Comparison of ENCODE assay signal across 24 cellular contexts in the genomic region with DNA sequence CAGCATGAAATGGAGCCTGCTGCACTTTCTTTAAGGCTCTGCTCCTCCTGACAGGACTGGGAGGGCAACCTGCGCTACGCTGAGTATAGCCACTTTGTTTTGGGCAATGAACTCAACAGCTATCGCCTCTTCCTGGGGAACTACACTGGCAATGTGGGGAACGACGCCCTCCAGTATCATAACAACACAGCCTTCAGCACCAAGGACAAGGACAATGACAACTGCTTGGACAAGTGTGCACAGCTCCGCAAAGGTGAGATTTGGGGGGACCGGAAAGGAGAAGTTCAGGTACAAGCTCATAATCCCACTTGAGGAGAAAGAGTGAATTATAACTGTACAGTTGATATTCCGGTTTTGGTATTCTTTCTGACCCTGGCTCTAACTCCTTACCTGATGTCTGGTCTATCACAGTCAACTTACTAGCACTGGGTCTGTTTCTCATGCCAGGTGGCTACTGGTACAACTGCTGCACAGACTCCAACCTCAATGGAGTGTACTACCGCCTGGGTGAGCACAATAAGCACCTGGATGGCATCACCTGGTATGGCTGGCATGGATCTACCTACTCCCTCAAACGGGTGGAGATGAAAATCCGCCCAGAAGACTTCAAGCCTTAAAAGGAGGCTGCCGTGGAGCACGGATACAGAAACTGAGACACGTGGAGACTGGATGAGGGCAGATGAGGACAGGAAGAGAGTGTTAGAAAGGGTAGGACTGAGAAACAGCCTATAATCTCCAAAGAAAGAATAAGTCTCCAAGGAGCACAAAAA. TPM values are rescaled to one million over a fixed set of nuclear protein-coding genes. Genes with fewer than 3 reads are reported as not detected.
DNase-seq lines count a peak whose midpoint lies in the region; ATAC-seq and TF ChIP-seq lines count a peak whose summit lies in the region.
"Had no signal": no experiment of that assay in that cellular context is flagged by ENCODE, and none has a peak within 500 bp of the region (broad histone marks: within the 10 kb centered on the region; RNA-seq: fewer than 3 reads in every experiment).

No MANE protein-coding gene starts in this region.

- peaks cover 64% of the 10 kb centered on the region for H3K36me3 Mint-ChIP-seq in GM23338 (ENCODE audit: low read depth)

- peaks cover 7% of the 10 kb centered on the region; the same call in 1 of the 2 replicates for H4K20me1 ChIP-seq in GM23338 (replicated peaks; ENCODE audit: insufficient read depth)

- no peak for ATAC-seq in GM23338
- no peak for ATAC-seq in GM21576 (IDR thresholded peaks at IDR 0.05; ENCODE audit: unreplicated experiment)
- ATAC-seq: Panc1 had no signal

- H3K79me2 ChIP-seq in GM23338 (replicated peaks; ENCODE audit: insufficient read depth) = no peaks in the 10 kb centered on the region
- no peaks in the 10 kb centered on the region for H3K79me2 ChIP-seq in parathyroid adenoma

- H3K36me3 ChIP-seq in GM23338 (ENCODE audit: insufficient read depth) (peaks cover 22% of the 10 kb centered on the region), parathyroid adenoma (ENCODE audit: control insufficient read depth, insufficient read depth, low read length) (no peaks in the 10 kb centered on the region)

- H3K4me1 Mint-ChIP-seq in GM23338 = no peaks in the 10 kb centered on the region

- no peaks in the 10 kb centered on the region for H3K9me3 ChIP-seq in parathyroid adenoma (ENCODE audit: control insufficient read depth, low read length)
- H3K9me3 ChIP-seq: MG63 had no signal

- DNase-seq in GM23338 (ENCODE audit: low spot score) = peak; percentile 14
- peak; percentile 54 for DNase-seq in cerebellar cortex (ENCODE audit: low spot score)
- DNase-seq in DMS153 treated with DMSO at 0.1 percent for 48 hours (lab: John Stamatoyannopoulos, UW; ENCODE audit: unreplicated experiment) = no peak
- DNase-seq in activated CD8-positive, alpha-beta memory T cell treated with anti-CD3 and anti-CD28 coated beads, Interleukin-2, amount 50 U/mL, for 4 hours = no peak
- DNase-seq: CD4-positive, CD25-positive, alpha-beta regulatory T cell; DMS79 treated with DMSO at 0.1 percent for 48 hours; GOT3; HCEC 1CT; MG63; NCI-H1092; NCI-H1436; NCI-H187 treated with DMSO at 0.1 percent for 48 hours; NCI-H2107; NCI-H2227 treated with DMSO at 0.1 percent for 48 hours; NCI-H524; NCI-H774; NK-92 treated with Interleukin-12 subunit alpha and Interleukin-12 subunit beta, amount 100 ng/mL, for 24 hours; SIG-M5 had no signal

- no peak overlapping the region for H3K27ac Mint-ChIP-seq in GM23338
- H3K27ac Mint-ChIP-seq: CD4-positive, CD25-positive, alpha-beta regulatory T cell had no signal

- peaks cover 3% of the 10 kb centered on the region for H3K27me3 Mint-ChIP-seq in GM23338 (ENCODE audit: insufficient read depth, low read depth, poor library complexity)
- H3K27me3 Mint-ChIP-seq: CD4-positive, CD25-positive, alpha-beta regulatory T cell had no signal

- H3K9me2 ChIP-seq in GM23338 (ENCODE audit: insufficient read depth) = no peaks in the 10 kb centered on the region

- no peak overlapping the region for H2AFZ ChIP-seq in GM23338
- no peak overlapping the region for H2AFZ ChIP-seq in parathyroid adenoma

- no peaks in the 10 kb centered on the region for H3K9me3 Mint-ChIP-seq in GM23338
- H3K9me3 Mint-ChIP-seq: CD4-positive, CD25-positive, alpha-beta regulatory T cell had no signal

- no peaks in the 10 kb centered on the region for H3F3A ChIP-seq in GM23338 (replicated peaks; ENCODE audit: low read depth)

- H3K27ac ChIP-seq in GM23338 (ENCODE audit: low read depth) = no peak overlapping the region
- H3K27ac ChIP-seq in parathyroid adenoma = peak overlapping the region; percentile 21

- no peaks in the 10 kb centered on the region for H3K4me1 ChIP-seq in GM23338 (ENCODE audit: insufficient read depth)
- H3K4me1 ChIP-seq in parathyroid adenoma = peaks cover 12% of the 10 kb centered on the region

- H3K4me3 Mint-ChIP-seq in GM23338 = no peak overlapping the region

- no peaks in the 10 kb centered on the region for H3K27me3 ChIP-seq in GM23338 (ENCODE audit: insufficient read depth)
- no peaks in the 10 kb centered on the region for H3K27me3 ChIP-seq in parathyroid adenoma (ENCODE audit: control insufficient read depth, insufficient read depth, low read length)
- H3K27me3 ChIP-seq: MG63 had no signal

- H3K4me3 ChIP-seq in GM23338 (no peak overlapping the region), parathyroid adenoma (ENCODE audit: low read depth, low read length) (no peak overlapping the region)
- H3K4me3 ChIP-seq: MG63 had no signal

- TF ChIP-seq CTCF in GM23338 (conservative IDR thresholded peaks at IDR 0.05; ENCODE audit: low read depth in 2 of 2) (no peak), parathyroid adenoma (IDR thresholded peaks at IDR 0.05) (no peak)

- H3K4me2 ChIP-seq in GM23338 (no peak overlapping the region), parathyroid adenoma (ENCODE audit: low read length) (no peak overlapping the region)

- H3K9ac ChIP-seq in parathyroid adenoma = no peak overlapping the region

TF ChIP-seq in GM23338, 12 proteins besides CTCF, POLR2A, EP300 and RAD21:
- TF ChIP-seq, protein P1, sequence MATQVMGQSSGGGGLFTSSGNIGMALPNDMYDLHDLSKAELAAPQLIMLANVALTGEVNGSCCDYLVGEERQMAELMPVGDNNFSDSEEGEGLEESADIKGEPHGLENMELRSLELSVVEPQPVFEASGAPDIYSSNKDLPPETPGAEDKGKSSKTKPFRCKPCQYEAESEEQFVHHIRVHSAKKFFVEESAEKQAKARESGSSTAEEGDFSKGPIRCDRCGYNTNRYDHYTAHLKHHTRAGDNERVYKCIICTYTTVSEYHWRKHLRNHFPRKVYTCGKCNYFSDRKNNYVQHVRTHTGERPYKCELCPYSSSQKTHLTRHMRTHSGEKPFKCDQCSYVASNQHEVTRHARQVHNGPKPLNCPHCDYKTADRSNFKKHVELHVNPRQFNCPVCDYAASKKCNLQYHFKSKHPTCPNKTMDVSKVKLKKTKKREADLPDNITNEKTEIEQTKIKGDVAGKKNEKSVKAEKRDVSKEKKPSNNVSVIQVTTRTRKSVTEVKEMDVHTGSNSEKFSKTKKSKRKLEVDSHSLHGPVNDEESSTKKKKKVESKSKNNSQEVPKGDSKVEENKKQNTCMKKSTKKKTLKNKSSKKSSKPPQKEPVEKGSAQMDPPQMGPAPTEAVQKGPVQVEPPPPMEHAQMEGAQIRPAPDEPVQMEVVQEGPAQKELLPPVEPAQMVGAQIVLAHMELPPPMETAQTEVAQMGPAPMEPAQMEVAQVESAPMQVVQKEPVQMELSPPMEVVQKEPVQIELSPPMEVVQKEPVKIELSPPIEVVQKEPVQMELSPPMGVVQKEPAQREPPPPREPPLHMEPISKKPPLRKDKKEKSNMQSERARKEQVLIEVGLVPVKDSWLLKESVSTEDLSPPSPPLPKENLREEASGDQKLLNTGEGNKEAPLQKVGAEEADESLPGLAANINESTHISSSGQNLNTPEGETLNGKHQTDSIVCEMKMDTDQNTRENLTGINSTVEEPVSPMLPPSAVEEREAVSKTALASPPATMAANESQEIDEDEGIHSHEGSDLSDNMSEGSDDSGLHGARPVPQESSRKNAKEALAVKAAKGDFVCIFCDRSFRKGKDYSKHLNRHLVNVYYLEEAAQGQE (IDR thresholded peaks at IDR 0.05; ENCODE audit: unreplicated experiment) = peak; percentile 68
- TF ChIP-seq ZNF114 (CRISPR knock-in tag; IDR thresholded peaks at IDR 0.05) (no peak), JUNB (IDR thresholded peaks at IDR 0.05; ENCODE audit: unreplicated experiment) (no peak)
TF ChIP-seq in GM23338: peak in this region for 1.

TF ChIP-seq in PFSK-1, 5 proteins besides CTCF, POLR2A, EP300 and RAD21:
- TF ChIP-seq, protein P1 (IDR thresholded peaks at IDR 0.05; ENCODE audit: insufficient read depth in 1 of 2, low read depth in 2 of 2, low read length in 2 of 2) = peak; percentile 71 to 89
- TF ChIP-seq SIN3A (IDR thresholded peaks at IDR 0.05; ENCODE audit: borderline replicate concordance, insufficient read depth, low read length) = no peak
TF ChIP-seq in PFSK-1: peak in this region for 1.

RNA-seq across cellular contexts. Expression of a gene that starts 5.4 kb away (rescaled TPM):
- total RNA-seq in GM23338 (2014; rRNA removed; shearing (Covaris generic)) = not detected in 2 replicates
- polyA plus RNA-seq in GM23338 (2016; fragmentation: Nextera tagmentation; extraction: Ambion mirVana) = 0.13 TPM in 1 of 2 replicates, not detected in the other
- polyA plus RNA-seq in PFSK-1 (2012; ENCODE audit: insufficient read length, low read depth) = not detected
- total RNA-seq: CD4-positive, CD25-positive, alpha-beta regulatory T cell; LHCN-M2 had no signal
- polyA plus RNA-seq: BJ; CD4-positive, CD25-positive, alpha-beta regulatory T cell had no signal

Comparison
In these comparisons a context has a peak if more than half of its experiments do, and no peak if none do; other contexts are left out.
1. DNase-seq: peak in GM23338 (single experiment) and cerebellar cortex (single experiment); none in DMS153 treated with DMSO at 0.1 percent for 48 hours (single experiment) and activated CD8-positive, alpha-beta memory T cell treated with anti-CD3 and anti-CD28 coated beads, Interleukin-2, amount 50 U/mL, for 4 hours (single experiment).